12 cellular contexts compared by ENCODE assay signal in genomic region chr12:27081668-27082091, GRCh38. TPM values are rescaled to one million over a fixed set of nuclear protein-coding genes. Genes with fewer than 3 reads are reported as not detected.
DNase-seq lines count a peak whose midpoint lies in the region; ATAC-seq, FAIRE-seq and TF ChIP-seq lines count a peak whose summit lies in the region.
"Had no signal": no experiment of that assay in that cellular context is flagged by ENCODE, and none has a peak within 500 bp of the region (broad histone marks: within the 10 kb centered on the region; RNA-seq: fewer than 3 reads in every experiment).

No MANE protein-coding gene starts in this region.

- intact Hi-C loops in right cardiac atrium (cut with DNase I) (no loop called here), Right ventricle myocardium inferior (cut with DNase I) (no loop called here), gastrocnemius medialis (cut with DNase I; ENCODE audit: low total_unique reads) (no loop called here)

- no peak for FAIRE-seq in small intestine (lab: Jason Lieb, UNC)

- H3K4me1 ChIP-seq in right cardiac atrium (ENCODE audit: control insufficient read depth, insufficient read depth, low read length) (no peaks in the 10 kb centered on the region), gastrocnemius medialis (no peaks in the 10 kb centered on the region), small intestine (ENCODE audit: control insufficient read depth in 2 of 2, insufficient read depth in 1 of 2, low read depth in 1 of 2, low read length in 1 of 2) (no peaks in the 10 kb centered on the region)

- DNase-seq in right cardiac atrium (peak in 2 of 3 donors; percentile 19 to 30), Right ventricle myocardium inferior (ENCODE audit: missing footprints) (no peak), RPMI7951 (ENCODE audit: low read depth) (peak; percentile 28), fibroblast of the aortic adventitia (ENCODE audit: low read depth) (peak; percentile 32), gastrocnemius medialis (no peak), small intestine (no peak), NCI-H2081 (lab: John Stamatoyannopoulos, UW) (no peak), NCI-H446 (lab: John Stamatoyannopoulos, UW) (no peak)
- DNase-seq: activated CD8-positive, alpha-beta memory T cell treated with anti-CD3 and anti-CD28 coated beads for 24 hours; activated naive CD8-positive, alpha-beta T cell treated with anti-CD3 and anti-CD28 coated beads, Interleukin-2, amount 10 ng/mL, durations not matched to agents 7 days and 5 days; NK-92 treated with Interleukin-12 subunit alpha and Interleukin-12 subunit beta, amount 100 ng/mL, for 24 hours; T-helper 17 cell had no signal

- no peak overlapping the region for H3K4me3 ChIP-seq in right cardiac atrium (ENCODE audit: low read length)
- H3K4me3 ChIP-seq in fibroblast of the aortic adventitia (ENCODE audit: low read depth, low read length): no peak overlapping the region
- no peak overlapping the region for H3K4me3 ChIP-seq in gastrocnemius medialis
- H3K4me3 ChIP-seq in small intestine (ENCODE audit: low read depth in 1 of 2, low read length in 2 of 2): no peak overlapping the region

- H3K27ac ChIP-seq in right cardiac atrium (ENCODE audit: low read length) (no peak overlapping the region), gastrocnemius medialis (no peak overlapping the region), small intestine (ENCODE audit: low read depth in 1 of 2, low read length in 1 of 2) (no peak overlapping the region)

- TF ChIP-seq POLR2A in gastrocnemius medialis (IDR thresholded peaks at IDR 0.05): no peak

- H3K27me3 ChIP-seq in right cardiac atrium (ENCODE audit: control insufficient read depth, insufficient read depth) (no peaks in the 10 kb centered on the region), gastrocnemius medialis (no peaks in the 10 kb centered on the region), small intestine (ENCODE audit: control insufficient read depth in 2 of 2, insufficient read depth in 2 of 2, low read length in 2 of 2) (no peaks in the 10 kb centered on the region)

- in situ Hi-C loops in gastrocnemius medialis (cut with MboI; ENCODE audit: low sequenced_read_pairs in 4 of 4): no loop called here

- H3K36me3 ChIP-seq in gastrocnemius medialis (no peaks in the 10 kb centered on the region), small intestine (ENCODE audit: control insufficient read depth in 2 of 2, insufficient read depth in 2 of 2, low read length in 2 of 2) (no peaks in the 10 kb centered on the region)

- TF ChIP-seq CTCF in fibroblast of the aortic adventitia (IDR thresholded peaks at IDR 0.05; ENCODE audit: insufficient read depth, low read length) (no peak), gastrocnemius medialis (IDR thresholded peaks at IDR 0.05 in 4 of 5, conservative IDR thresholded peaks at IDR 0.05 in 1 of 5) (no peak)

- WGBS in right cardiac atrium: 66% methylated on average over 4 of the region's 4 CpGs
- 72 to 92% (median 79%) methylated on average over 4 of the region's 4 CpGs for WGBS in small intestine, 3 donors

- peak in 1 of 2 donors; percentile 55 for ATAC-seq in right cardiac atrium
- ATAC-seq in Right ventricle myocardium inferior: no peak
- no peak for ATAC-seq in gastrocnemius medialis
- ATAC-seq: T-helper 17 cell had no signal

- no peaks in the 10 kb centered on the region for H3K9me3 ChIP-seq in right cardiac atrium (ENCODE audit: control insufficient read depth, low read length)
- no peaks in the 10 kb centered on the region for H3K9me3 ChIP-seq in gastrocnemius medialis
- H3K9me3 ChIP-seq in small intestine (ENCODE audit: control insufficient read depth, low read depth): no peaks in the 10 kb centered on the region

RNA-seq across cellular contexts. Expression of gene C12orf71, which starts 0.7 kb away (rescaled TPM):
- not detected for total RNA-seq in right cardiac atrium
- not detected for polyA plus RNA-seq in right cardiac atrium
- not detected for total RNA-seq in Right ventricle myocardium inferior
- total RNA-seq in RPMI7951 (2014; rRNA removed; shearing (Covaris generic)): not detected in 2 replicates
- not detected in 2 replicates for total RNA-seq in fibroblast of the aortic adventitia (ENCODE audit: low replicate concordance)
- not detected for total RNA-seq in gastrocnemius medialis
- polyA plus RNA-seq in small intestine: not detected
- total RNA-seq: activated naive CD8-positive, alpha-beta T cell treated with anti-CD3 and anti-CD28 coated beads, Interleukin-2, amount 10 ng/mL, durations not matched to agents 7 days and 5 days; T-helper 17 cell had no signal

RNA-seq across cellular contexts. Expression of gene MED21, which starts 59.3 kb away (rescaled TPM):
- total RNA-seq in right cardiac atrium (10 to 100 TPM; 61.9 to 69.6 (median 65.1) TPM), Right ventricle myocardium inferior (44.5 TPM), fibroblast of the aortic adventitia (ENCODE audit: low replicate concordance) (17.2 and 87.1 TPM in 2 replicates), gastrocnemius medialis (10 to 100 TPM; 27.6 to 68.8 (median 39.9) TPM)
- polyA plus RNA-seq in right cardiac atrium (44.1 TPM), small intestine (10 to 100 TPM; 20.5 to 25.5 (median 20.9) TPM)
- 74.0 and 93.2 TPM in 2 replicates for total RNA-seq in RPMI7951 (2014; rRNA removed; shearing (Covaris generic))

Comparison
In these comparisons a context has a peak if more than half of its experiments do, and no peak if none do; other contexts are left out.
1. DNase-seq: peak in right cardiac atrium (2 of 3), RPMI7951 (single experiment) and fibroblast of the aortic adventitia (single experiment); none in Right ventricle myocardium inferior (single experiment), gastrocnemius medialis (0 of 2), small intestine (single experiment), NCI-H2081 (0 of 2) and NCI-H446 (0 of 2).